Comparison of ENCODE assay signal across 23 cellular contexts in genomic region chr6:165707067-165707853, GRCh38.
"Had no signal": no experiment of that assay in that cellular context is flagged by ENCODE, and none has a peak within 500 bp of the region (broad histone marks: within the 10 kb centered on the region; RNA-seq: fewer than 3 reads in every experiment).

No MANE protein-coding gene starts in this region.

- H3K4me3 Mint-ChIP-seq: dendritic cell treated with granulocyte-macrophage colony-stimulating factor and Interleukin-4, amounts not matched to agents 40 ng/mL and 50 ng/mL, for 4 days; effector memory CD8-positive, alpha-beta T cell; memory B cell; nephron progenitor cell; stimulated activated naive B cell treated with anti-CD40 and anti-IgM and Interleukin-4, amounts not matched to agents 10 μg/mL and 1 μg/mL and 100 μg/mL, for 72 hours; type B pancreatic cell had no signal

- H3K4me1 Mint-ChIP-seq: memory B cell; stimulated activated naive B cell treated with anti-CD40 and anti-IgM and Interleukin-4, amounts not matched to agents 10 μg/mL and 1 μg/mL and 100 μg/mL, for 72 hours had no signal

- H3K4me1 ChIP-seq: lower lobe of right lung, psoas muscle, uterus had no signal

- H3K4me3 ChIP-seq: esophagus muscularis mucosa, hepatocyte, left ventricle myocardium inferior, lower lobe of right lung, psoas muscle, uterus had no signal

- H3K36me3 Mint-ChIP-seq: memory B cell, type B pancreatic cell had no signal

- H3K9me3 ChIP-seq: esophagus muscularis mucosa, left ventricle myocardium inferior, lower lobe of right lung, neutrophil, psoas muscle, uterus had no signal

- H3K27me3 ChIP-seq: esophagus muscularis mucosa, hepatocyte, neutrophil, uterus had no signal

- H3K27ac ChIP-seq: epithelial cell of prostate, esophagus muscularis mucosa, hepatocyte, left ventricle myocardium inferior, lower lobe of right lung, neutrophil, psoas muscle, uterus had no signal

- H3K27ac Mint-ChIP-seq: dendritic cell treated with granulocyte-macrophage colony-stimulating factor and Interleukin-4, amounts not matched to agents 40 ng/mL and 50 ng/mL, for 4 days; effector memory CD8-positive, alpha-beta T cell; memory B cell; stimulated activated naive B cell treated with anti-CD40 and anti-IgM and Interleukin-4, amounts not matched to agents 10 μg/mL and 1 μg/mL and 100 μg/mL, for 72 hours; type B pancreatic cell had no signal

- ATAC-seq: effector memory CD8-positive, alpha-beta T cell; left cardiac atrium; psoas muscle; sciatic nerve; stimulated activated naive B cell treated with anti-CD40 and anti-IgM and Interleukin-4, amounts not matched to agents 10 μg/mL and 1 μg/mL and 100 μg/mL, for 72 hours had no signal

- H3K27me3 Mint-ChIP-seq: dendritic cell treated with granulocyte-macrophage colony-stimulating factor and Interleukin-4, amounts not matched to agents 40 ng/mL and 50 ng/mL, for 4 days; effector memory CD8-positive, alpha-beta T cell; memory B cell; stimulated activated naive B cell treated with anti-CD40 and anti-IgM and Interleukin-4, amounts not matched to agents 10 μg/mL and 1 μg/mL and 100 μg/mL, for 72 hours had no signal

- H3K9me3 Mint-ChIP-seq: nephron progenitor cell had no signal

- H2AFZ ChIP-seq: hepatocyte had no signal

- FAIRE-seq: colon, kidney had no signal

- DNase-seq: effector memory CD8-positive, alpha-beta T cell; head of caudate nucleus; kidney; left cardiac atrium; left ventricle myocardium inferior; lower lobe of right lung; midbrain; nephron progenitor cell; psoas muscle; retina; stimulated activated CD4-positive, alpha-beta T cell treated with anti-CD3 and anti-CD28 coated beads, Interleukin-2, amount 100 ng/mL, for 24 hours; stimulated activated CD4-positive, alpha-beta T cell treated with anti-CD3 and anti-CD28 coated beads, Interleukin-4, amount 100 ng/mL, for 4 hours; stimulated activated naive B cell treated with anti-CD40 and anti-IgM and Interleukin-4, amounts not matched to agents 10 μg/mL and 1 μg/mL and 100 μg/mL, for 72 hours; uterus had no signal

- H3K36me3 ChIP-seq: esophagus muscularis mucosa, left ventricle myocardium inferior, lower lobe of right lung, neutrophil, uterus had no signal

- H3K4me2 ChIP-seq: hepatocyte had no signal

- H3K79me2 ChIP-seq: hepatocyte had no signal
